25 cellular contexts compared by ENCODE assay signal in genomic region chr5:151042453-151043093, GRCh38. TPM values are rescaled to one million over a fixed set of nuclear protein-coding genes. Genes with fewer than 3 reads are reported as not detected.
DNase-seq lines count a peak whose midpoint lies in the region; ATAC-seq and TF ChIP-seq lines count a peak whose summit lies in the region.
"Had no signal": no experiment of that assay in that cellular context is flagged by ENCODE, and none has a peak within 500 bp of the region (broad histone marks: within the 10 kb centered on the region; RNA-seq: fewer than 3 reads in every experiment).

No MANE protein-coding gene starts in this region.

- H3K36me3 Mint-ChIP-seq in GM23338 (ENCODE audit: low read depth) (peaks cover 4% of the 10 kb centered on the region; the same call in 2 of the 3 replicates), WTC11 (peaks cover 45% of the 10 kb centered on the region)

- H4K20me1 ChIP-seq in GM23338 (replicated peaks; ENCODE audit: insufficient read depth) = no peaks in the 10 kb centered on the region

- H3K79me2 ChIP-seq in GM23338 (replicated peaks; ENCODE audit: insufficient read depth) = no peaks in the 10 kb centered on the region

- DNase-seq in GM23338 (ENCODE audit: low spot score) (no peak), WTC11 (ENCODE audit: low spot score) (no peak), kidney tubule cell (ENCODE audit: low spot score) (peak; percentile 85), spleen (peak; percentile 54), UCSD-AML1 (lab: John Stamatoyannopoulos, UW; ENCODE audit: unreplicated experiment) (no peak), NCI-H69 (lab: John Stamatoyannopoulos, UW) (no peak)
- DNase-seq: activated naive CD8-positive, alpha-beta T cell treated with anti-CD3 and anti-CD28 coated beads, Interleukin-2, amount 50 U/mL, for 24 hours; mesenchymal stem cell; NCI-H1092 treated with DMSO at 0.1 percent for 48 hours; NCI-H2029; NCI-H2227 treated with DMSO at 0.1 percent for 48 hours; stimulated activated CD4-positive, alpha-beta T cell treated with anti-CD3 and anti-CD28 coated beads, Interleukin-12 subunit alpha, Interleukin-12 subunit beta, amount 100 ng/mL, for 4 hours; stimulated activated CD4-positive, alpha-beta T cell treated with anti-CD3 and anti-CD28 coated beads, Interleukin-4, amount 100 ng/mL, for 24 hours; WERI-Rb-1 had no signal

- H3K9me3 ChIP-seq in spleen = no peaks in the 10 kb centered on the region
- H3K9me3 ChIP-seq: gastroesophageal sphincter, HAP-1, tibial nerve had no signal

- no peak overlapping the region for H2AFZ ChIP-seq in GM23338

- no peak for ATAC-seq in GM23338
- ATAC-seq in WTC11 = no peak
- ATAC-seq in GM18873 (IDR thresholded peaks at IDR 0.05; ENCODE audit: low FRiP score, unreplicated experiment) = no peak
- ATAC-seq in HG03045 (IDR thresholded peaks at IDR 0.05; ENCODE audit: unreplicated experiment) = no peak
- ATAC-seq: activated naive CD8-positive, alpha-beta T cell treated with anti-CD3 and anti-CD28 coated beads, Interleukin-2, amount 50 U/mL, for 24 hours; gastroesophageal sphincter; SK-N-SH treated with all-trans-retinoic acid at 6 μM for 48 hours had no signal

- peaks cover 2% of the 10 kb centered on the region; the same call in 1 of the 3 replicates for H3K4me1 Mint-ChIP-seq in GM23338
- no peaks in the 10 kb centered on the region for H3K4me1 Mint-ChIP-seq in WTC11
- H3K4me1 Mint-ChIP-seq: CD14-positive monocyte had no signal

- POLR2A ChIA-PET in WTC11 (lab: Charles Lee) = no interaction called here

- no peak overlapping the region for H3K4me2 ChIP-seq in GM23338

- H3K27me3 Mint-ChIP-seq in GM23338 (ENCODE audit: insufficient read depth, low read depth, poor library complexity) (peaks cover 4% of the 10 kb centered on the region), WTC11 (ENCODE audit: low read depth) (no peaks in the 10 kb centered on the region)
- H3K27me3 Mint-ChIP-seq: activated naive CD8-positive, alpha-beta T cell treated with anti-CD3 and anti-CD28 coated beads, Interleukin-2, amount 50 U/mL, for 24 hours; IgD-negative memory B cell; stimulated activated naive CD8-positive, alpha-beta T cell treated with anti-CD3 and anti-CD28 coated beads, Interleukin-15, Interleukin-2, amounts not matched to agents 100 ng/mL and 50 ng/mL, for 24 hours had no signal

- H3K4me3 Mint-ChIP-seq in GM23338 (no peak overlapping the region; the same call in 2 of the 3 replicates), WTC11 (no peak overlapping the region)
- H3K4me3 Mint-ChIP-seq: activated naive CD8-positive, alpha-beta T cell treated with anti-CD3 and anti-CD28 coated beads, Interleukin-2, amount 50 U/mL, for 24 hours; CD14-positive monocyte; IgD-negative memory B cell; stimulated activated naive CD8-positive, alpha-beta T cell treated with anti-CD3 and anti-CD28 coated beads, Interleukin-15, Interleukin-2, amounts not matched to agents 100 ng/mL and 50 ng/mL, for 24 hours had no signal

- H3K4me3 ChIP-seq in GM23338 (no peak overlapping the region), spleen (no peak overlapping the region)
- H3K4me3 ChIP-seq: gastroesophageal sphincter, HAP-1, tibial nerve had no signal

- H3K9me2 ChIP-seq in GM23338 (ENCODE audit: insufficient read depth) = no peaks in the 10 kb centered on the region

- H3K27me3 ChIP-seq in GM23338 (ENCODE audit: insufficient read depth) (no peaks in the 10 kb centered on the region), spleen (replicated peaks in 1 of 7) (no peaks in the 10 kb centered on the region)
- H3K27me3 ChIP-seq: gastroesophageal sphincter, tibial nerve had no signal

- H3K27ac Mint-ChIP-seq in GM23338 = peak overlapping the region; percentile 81
- 0 out of 2 replicates have a peak overlapping the region, but pooled peaks have one; percentile 32 for H3K27ac Mint-ChIP-seq in WTC11
- H3K27ac Mint-ChIP-seq: activated naive CD8-positive, alpha-beta T cell treated with anti-CD3 and anti-CD28 coated beads, Interleukin-2, amount 50 U/mL, for 24 hours; IgD-negative memory B cell; stimulated activated naive CD8-positive, alpha-beta T cell treated with anti-CD3 and anti-CD28 coated beads, Interleukin-15, Interleukin-2, amounts not matched to agents 100 ng/mL and 50 ng/mL, for 24 hours had no signal

- 89 to 96% (median 94%) methylated on average over 12 of the region's 12 CpGs for WGBS in spleen, 5 donors

- H3K27ac ChIP-seq in GM23338 (ENCODE audit: low read depth) = no peak overlapping the region
- peak overlapping the region in 1 of 8 donors; percentile 30 for H3K27ac ChIP-seq in spleen
- H3K27ac ChIP-seq: HL-60, tibial nerve, WERI-Rb-1 had no signal

- H3K4me1 ChIP-seq in GM23338 (ENCODE audit: insufficient read depth) (no peaks in the 10 kb centered on the region), spleen (peaks cover 17 to 39% (median 29%) of the 10 kb centered on the region in 6 donors)
- H3K4me1 ChIP-seq: HAP-1 had no signal

- CTCF ChIA-PET in WTC11 (lab: Charles Lee) = interaction anchor here (0.9 to 2.4 kb wide), 5 partner anchors 9 to 264 kb away, joined by 3 to 15 read pairs (median 5); partner anchors contain the start of gene SMIM3

- H3K36me3 ChIP-seq in GM23338 (ENCODE audit: insufficient read depth) (no peaks in the 10 kb centered on the region), spleen (peaks cover 0 to 100% (median 97%) of the 10 kb centered on the region in 6 donors)

- intact Hi-C loops in spleen (cut with DNase I; ENCODE audit: low total_unique reads) = no loop called here

- H3K9me3 Mint-ChIP-seq in GM23338 (no peaks in the 10 kb centered on the region), WTC11 (no peaks in the 10 kb centered on the region)
- H3K9me3 Mint-ChIP-seq: activated naive CD8-positive, alpha-beta T cell treated with anti-CD3 and anti-CD28 coated beads, Interleukin-2, amount 50 U/mL, for 24 hours; CD14-positive monocyte; IgD-negative memory B cell; stimulated activated naive CD8-positive, alpha-beta T cell treated with anti-CD3 and anti-CD28 coated beads, Interleukin-15, Interleukin-2, amounts not matched to agents 100 ng/mL and 50 ng/mL, for 24 hours had no signal

- no peak for TF ChIP-seq POLR2A in spleen (IDR thresholded peaks at IDR 0.05)

- TF ChIP-seq CTCF in GM23338 (conservative IDR thresholded peaks at IDR 0.05; ENCODE audit: low read depth in 2 of 2) = no peak
- no peak for TF ChIP-seq CTCF in WTC11 (IDR thresholded peaks at IDR 0.05)
- no peak for TF ChIP-seq CTCF in spleen (IDR thresholded peaks at IDR 0.05 in 8 of 11, conservative IDR thresholded peaks at IDR 0.05 in 3 of 11)

- H3F3A ChIP-seq in GM23338 (replicated peaks; ENCODE audit: low read depth) = no peaks in the 10 kb centered on the region

TF ChIP-seq in GM23338, 12 proteins besides CTCF, POLR2A, EP300 and RAD21 (continues in another document):
- TF ChIP-seq CREB1 (CRISPR knock-in tag; IDR thresholded peaks at IDR 0.05; ENCODE audit: low read depth) (no peak), ZNF331 (CRISPR knock-in tag; IDR thresholded peaks at IDR 0.05; ENCODE audit: low read depth) (no peak)

TF ChIP-seq in WTC11, 78 proteins besides CTCF, POLR2A, EP300 and RAD21 (continues in another document):
- TF ChIP-seq AR (CRISPR knock-in tag; IDR thresholded peaks at IDR 0.05) (no peak), CBFB (CRISPR knock-in tag; IDR thresholded peaks at IDR 0.05; ENCODE audit: low read depth) (no peak), NR1H2 (CRISPR knock-in tag; IDR thresholded peaks at IDR 0.05) (no peak), SP1 (CRISPR knock-in tag; conservative IDR thresholded peaks at IDR 0.05) (no peak)

RNA-seq across cellular contexts. Expression of gene GPX3, which starts 22.2 kb away (rescaled TPM):
- total RNA-seq in GM23338 (2014; rRNA removed; shearing (Covaris generic)) = 48.4 and 48.9 TPM in 2 replicates
- polyA plus RNA-seq in GM23338 (2016; fragmentation: Nextera tagmentation; extraction: Ambion mirVana) = 27.6 and 28.0 TPM in 2 replicates
- 24.5 to 26.9 TPM (median 26.2 TPM) in 3 replicates for total RNA-seq in WTC11 (2021)
- total RNA-seq in spleen = 100 to 1,000 TPM in 6 of 7 donors, 10 to 100 TPM in 1; 78.7 to 886 (median 416) TPM
- 100 to 1,000 TPM; 158 to 261 (median 256) TPM for polyA plus RNA-seq in spleen
- total RNA-seq: T-helper 2 cell treated with Interferon-gamma antibody and Interleukin-4, amounts not matched to agents 100 ng/mL and 5 ng/mL, for 36 hours had no signal

RNA-seq across cellular contexts. Expression of gene TNIP1, which starts 38.3 kb away (rescaled TPM):
- 29.6 and 35.8 TPM in 2 replicates for total RNA-seq in GM23338 (2014; rRNA removed; shearing (Covaris generic))
- polyA plus RNA-seq in GM23338 (2016; fragmentation: Nextera tagmentation; extraction: Ambion mirVana) (10.3 and 12.2 TPM in 2 replicates), spleen (100 to 1,000 TPM in 1 of 3 donors, 10 to 100 TPM in 2; 67.7 to 149 (median 95.9) TPM)
- total RNA-seq in WTC11 (2021) (41.1 to 48.9 TPM (median 47.0 TPM) in 3 replicates), spleen (100 to 1,000 TPM; 179 to 260 (median 218) TPM)

Comparison
In these comparisons a context has a peak if more than half of its experiments do, and no peak if none do; other contexts are left out.
1. DNase-seq: peak in kidney tubule cell (single experiment) and spleen (single experiment); none in GM23338 (single experiment), WTC11 (single experiment), UCSD-AML1 (single experiment) and NCI-H69 (single experiment).